In genomic region chr17:40323317-40323716, GRCh38 we compare ENCODE assay signal across 9 cellular contexts. TPM values are rescaled to one million over a fixed set of nuclear protein-coding genes. Genes with fewer than 3 reads are reported as not detected.
A peak's percentile ranks its signal among the peaks of the same experiment; 100 is the strongest.
DNase-seq lines count a peak whose midpoint lies in the region; ATAC-seq and TF ChIP-seq lines count a peak whose summit lies in the region.
"Had no signal": no experiment of that assay in that cellular context is flagged by ENCODE, and none has a peak within 500 bp of the region (broad histone marks: within the 10 kb centered on the region; RNA-seq: fewer than 3 reads in every experiment).

No MANE protein-coding gene starts in this region.

- H3K4me3 ChIP-seq in HCT116 (replicated peaks in 1 of 2; ENCODE audit: low read depth in 1 of 2, low read length in 2 of 2) (no peak overlapping the region; a peak in 1 of 4 replicates), fibroblast of the aortic adventitia (ENCODE audit: low read depth, low read length) (peak overlapping the region; percentile 95)

- POLR2A ChIA-PET in HCT116 (lab: Charles Lee) = interaction anchor here (1.0 kb wide), 1 partner anchor 10 kb away, joined by 5 read pairs; no protein-coding TSS in a partner anchor
- POLR2A ChIA-PET in T-cell (lab: Charles Lee) = interaction anchor here (0.7 to 1.7 kb wide), 5 partner anchors 18 to 256 kb away, joined by 3 to 15 read pairs (median 4); no protein-coding TSS in a partner anchor

- peaks cover 86 to 97% (median 92%) of the 10 kb centered on the region in 3 donors for H3K4me1 Mint-ChIP-seq in T-cell
- peaks cover 96% of the 10 kb centered on the region for H3K4me1 Mint-ChIP-seq in stimulated activated memory B cell treated with anti-CD40 and anti-IgM and Interleukin-4, amounts not matched to agents 10 μg/mL and 1 μg/mL and 100 μg/mL, for 72 hours

- peaks cover 97% of the 10 kb centered on the region for H3K79me2 ChIP-seq in HCT116 (ENCODE audit: insufficient read depth, low read length)

- no peaks in the 10 kb centered on the region for H3K27me3 ChIP-seq in HCT116 (ENCODE audit: insufficient read depth, low read length)

- BruUV-seq in HCT116 (replicated peaks; lab: Mats Ljungman, UMichigan) = no TSS peak

- no peaks in the 10 kb centered on the region for H4K20me1 ChIP-seq in HCT116 (ENCODE audit: insufficient read depth)

- peak overlapping the region; percentile 91 to 96 (median 94) for H3K4me3 Mint-ChIP-seq in T-cell
- H3K4me3 Mint-ChIP-seq in stimulated activated memory B cell treated with anti-CD40 and anti-IgM and Interleukin-4, amounts not matched to agents 10 μg/mL and 1 μg/mL and 100 μg/mL, for 72 hours = peak overlapping the region; percentile 82

- peak overlapping the region; percentile 10; the same call in 1 of the 2 replicates for H3K27ac ChIP-seq in HCT116 (ENCODE audit: low read depth, low read length)

- peaks cover 1% of the 10 kb centered on the region for H3K36me3 Mint-ChIP-seq in T-cell
- H3K36me3 Mint-ChIP-seq in stimulated activated memory B cell treated with anti-CD40 and anti-IgM and Interleukin-4, amounts not matched to agents 10 μg/mL and 1 μg/mL and 100 μg/mL, for 72 hours = no peaks in the 10 kb centered on the region

- no peaks in the 10 kb centered on the region for H3K9me3 Mint-ChIP-seq in T-cell
- no peaks in the 10 kb centered on the region for H3K9me3 Mint-ChIP-seq in stimulated activated memory B cell treated with anti-CD40 and anti-IgM and Interleukin-4, amounts not matched to agents 10 μg/mL and 1 μg/mL and 100 μg/mL, for 72 hours

- peaks cover 35 to 59% of the 10 kb centered on the region in 2 experiments for H3K4me1 ChIP-seq in HCT116 (ENCODE audit: control insufficient read depth in 1 of 2, insufficient read depth in 2 of 2, low read length in 2 of 2)

- no peak for TF ChIP-seq POLR2A in HCT116 (IDR thresholded peaks at IDR 0.05; ENCODE audit: borderline replicate concordance, extremely low read depth, insufficient read depth, insufficient read length)

- H3K9ac ChIP-seq in HCT116 (ENCODE audit: low read length) = peak overlapping the region; percentile 66

- H3K27me3 Mint-ChIP-seq in T-cell = no peaks in the 10 kb centered on the region
- H3K27me3 Mint-ChIP-seq in stimulated activated memory B cell treated with anti-CD40 and anti-IgM and Interleukin-4, amounts not matched to agents 10 μg/mL and 1 μg/mL and 100 μg/mL, for 72 hours = no peaks in the 10 kb centered on the region

- TF ChIP-seq RAD21 in HCT116 (IDR thresholded peaks at IDR 0.05; ENCODE audit: low read depth) = no peak

- no peaks in the 10 kb centered on the region for H3K9me3 ChIP-seq in HCT116 (ENCODE audit: control insufficient read depth in 1 of 2, insufficient read depth in 1 of 2, low read depth in 1 of 2, low read length in 2 of 2)

- DNase-seq in HCT116 (ENCODE audit: low read depth, low spot score) (no peak), T-cell (no peak), fibroblast of the aortic adventitia (ENCODE audit: low read depth) (no peak), left lobe of liver (ENCODE audit: low spot score) (no peak)
- DNase-seq in effector CD8-positive, alpha-beta T cell (lab: John Stamatoyannopoulos, UW) = no peak

- no peaks in the 10 kb centered on the region for H3K36me3 ChIP-seq in HCT116 (ENCODE audit: control insufficient read depth in 1 of 2, insufficient read depth in 2 of 2, low read length in 2 of 2)

- ATAC-seq in HCT116 = no peak
- ATAC-seq in T-cell (replicated peaks in 1 of 4) = no peak
- no peak for ATAC-seq in stimulated activated memory B cell treated with anti-CD40 and anti-IgM and Interleukin-4, amounts not matched to agents 10 μg/mL and 1 μg/mL and 100 μg/mL, for 72 hours
- no peak for ATAC-seq in HG02571 (IDR thresholded peaks at IDR 0.05; ENCODE audit: unreplicated experiment)
- ATAC-seq in HG02759 (IDR thresholded peaks at IDR 0.05; ENCODE audit: unreplicated experiment) = no peak
- no peak for ATAC-seq in left lobe of liver

- no peak overlapping the region for H2AFZ ChIP-seq in HCT116 (ENCODE audit: low read depth, low read length, poor library complexity, severe bottlenecking)

- peak overlapping the region; percentile 99 to 100 for H3K27ac Mint-ChIP-seq in T-cell
- peak overlapping the region; percentile 98 for H3K27ac Mint-ChIP-seq in stimulated activated memory B cell treated with anti-CD40 and anti-IgM and Interleukin-4, amounts not matched to agents 10 μg/mL and 1 μg/mL and 100 μg/mL, for 72 hours

- intact Hi-C loops in HCT116 (cut with micrococcal nuclease) = no loop called here

- RAD21 ChIA-PET in HCT116 (lab: Charles Lee; ENCODE audit: low non-redundant PET in 1 of 2, low total read pairs in 2 of 2, uncharacterized antibody in 2 of 2, unreplicated experiment in 2 of 2) = interaction anchor here in 1 of 2 experiments (0.7 kb wide), 1 partner anchor 17 kb away, joined by 3 read pairs; no protein-coding TSS in a partner anchor

- H3K9me2 ChIP-seq in HCT116 (ENCODE audit: insufficient read depth) = no peaks in the 10 kb centered on the region

- TF ChIP-seq CTCF in HCT116 (IDR thresholded peaks at IDR 0.05 in 2 of 3, conservative IDR thresholded peaks at IDR 0.05 in 1 of 3; ENCODE audit: borderline replicate concordance in 1 of 3, insufficient read depth in 1 of 3, low read depth in 2 of 3, low read length in 2 of 3) (no peak), fibroblast of the aortic adventitia (IDR thresholded peaks at IDR 0.05; ENCODE audit: insufficient read depth, low read length) (no peak)

- CTCF ChIA-PET in HCT116 (lab: Charles Lee) (no interaction called here), T-cell (lab: Charles Lee) (interaction anchor here (0.6 to 1.5 kb wide), 6 partner anchors 16 to 546 kb away, joined by 3 to 5 read pairs (median 3); no protein-coding TSS in a partner anchor)

- H3K4me2 ChIP-seq in HCT116 (ENCODE audit: low read length) = peak overlapping the region; percentile 95

TF ChIP-seq in HCT116, 20 proteins besides CTCF, POLR2A, EP300 and RAD21:
- no peak for TF ChIP-seq SP1 (IDR thresholded peaks at IDR 0.05; ENCODE audit: low read depth)
- no peak for TF ChIP-seq POLR2AphosphoS5 (IDR thresholded peaks at IDR 0.05; ENCODE audit: low read depth, low read length)
- no peak for TF ChIP-seq EGR1 (IDR thresholded peaks at IDR 0.05; ENCODE audit: low read depth)
- no peak for TF ChIP-seq TCF7L2 (IDR thresholded peaks at IDR 0.05; ENCODE audit: borderline replicate concordance, extremely low read depth, insufficient read depth, insufficient read length)
- TF ChIP-seq, protein P1, sequence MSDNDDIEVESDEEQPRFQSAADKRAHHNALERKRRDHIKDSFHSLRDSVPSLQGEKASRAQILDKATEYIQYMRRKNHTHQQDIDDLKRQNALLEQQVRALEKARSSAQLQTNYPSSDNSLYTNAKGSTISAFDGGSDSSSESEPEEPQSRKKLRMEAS (IDR thresholded peaks at IDR 0.05) = no peak
- TF ChIP-seq ZBTB33 (IDR thresholded peaks at IDR 0.05; ENCODE audit: extremely low read depth, insufficient replicate concordance, low read length) = no peak
- TF ChIP-seq JUND (IDR thresholded peaks at IDR 0.05) = no peak

RNA-seq across cellular contexts. Expression of gene RARA, which starts 14.3 kb away (rescaled TPM):
- total RNA-seq in HCT116 (2021; ENCODE audit: unreplicated experiment) (35.1 TPM), T-cell (10 to 100 TPM; 46.8 to 90.7 (median 69.1) TPM), fibroblast of the aortic adventitia (ENCODE audit: low replicate concordance) (16.0 and 25.2 TPM in 2 replicates), left lobe of liver (21.3 TPM)
- polyA plus RNA-seq in HCT116 (2012) = 38.1 and 46.6 TPM in 2 replicates

RNA-seq across cellular contexts. Expression of gene CDC6, which starts 35.6 kb away (rescaled TPM):
- 117 TPM for total RNA-seq in HCT116 (2021; ENCODE audit: unreplicated experiment)
- polyA plus RNA-seq in HCT116 (2012) = 37.2 and 38.7 TPM in 2 replicates
- total RNA-seq in T-cell = 1 to 10 TPM; 1.3 to 3.2 (median 2.1) TPM
- 2.9 and 40.4 TPM in 2 replicates for total RNA-seq in fibroblast of the aortic adventitia (ENCODE audit: low replicate concordance)
- 1.5 TPM for total RNA-seq in left lobe of liver

RNA-seq across cellular contexts. Expression of gene GJD3, which starts 41.2 kb away (rescaled TPM):
- total RNA-seq in HCT116 (2021; ENCODE audit: unreplicated experiment) (not detected), T-cell (not detected), fibroblast of the aortic adventitia (ENCODE audit: low replicate concordance) (5.9 TPM in 1 of 2 replicates, not detected in the other), left lobe of liver (0.68 TPM)
- 0.29 and 1.5 TPM in 2 replicates for polyA plus RNA-seq in HCT116 (2012)
- total RNA-seq: frontal cortex had no signal
